ENCODE assay signal across 8 cellular contexts in genomic region chr17:32609085-32609484, GRCh38.
DNase-seq lines count a peak whose midpoint lies in the region; ATAC-seq and TF ChIP-seq lines count a peak whose summit lies in the region.

No MANE protein-coding gene starts in this region.

- ATAC-seq in psoas muscle (peak; percentile 73 to 90 (median 88)), HG03025 (IDR thresholded peaks at IDR 0.05; ENCODE audit: low FRiP score, unreplicated experiment) (no peak)

- no peak overlapping the region for H3K27ac ChIP-seq in psoas muscle

- no peak overlapping the region for H3K4me3 ChIP-seq in psoas muscle

- H3K27me3 ChIP-seq in psoas muscle (ENCODE audit: insufficient read depth in 3 of 3, low read length in 2 of 3) = no peaks in the 10 kb centered on the region

- H3K4me1 ChIP-seq in psoas muscle = no peaks in the 10 kb centered on the region

- intact Hi-C loops in psoas muscle (cut with DNase I) = loop anchor here in 1 of 2 donors (2.0 to 5.0 kb wide), 2 partner anchors 112 to 146 kb away; no protein-coding TSS in a partner anchor

- no peaks in the 10 kb centered on the region for H3K9me3 ChIP-seq in psoas muscle

- WGBS in psoas muscle, 3 donors = 58 to 69% (median 67%) methylated on average over 7 of the region's 7 CpGs

- peak; percentile 45 for TF ChIP-seq CTCF in psoas muscle (IDR thresholded peaks at IDR 0.05)

- DNase-seq in NCI-H524 (lab: John Stamatoyannopoulos, UW) = peak; percentile 46 to 89
- DNase-seq in NCI-H524 treated with DMSO at 0.1 percent for 48 hours (lab: John Stamatoyannopoulos, UW) = no peak
- peak; percentile 82 for DNase-seq in MV-4-11 (lab: John Stamatoyannopoulos, UW)
- DNase-seq in activated CD4-positive, alpha-beta T cell treated with anti-CD3 and anti-CD28 coated beads for 1 hour = peak; percentile 55
- DNase-seq in cerebellar cortex (ENCODE audit: low spot score) = peak; percentile 90
- DNase-seq in psoas muscle = peak; percentile 56 to 75
- no peak for DNase-seq in NCI-H2081 treated with DMSO at 0.1 percent for 48 hours (lab: John Stamatoyannopoulos, UW)

- H3K36me3 ChIP-seq in psoas muscle (ENCODE audit: insufficient read depth in 1 of 2, low read depth in 1 of 2) = no peaks in the 10 kb centered on the region

Comparison
In these comparisons a context has a peak if more than half of its experiments do, and no peak if none do; other contexts are left out.
1. DNase-seq: peak in NCI-H524 (2 of 2), MV-4-11 (single experiment), activated CD4-positive, alpha-beta T cell treated with anti-CD3 and anti-CD28 coated beads for 1 hour (single experiment), cerebellar cortex (single experiment) and psoas muscle (2 of 2); none in NCI-H524 treated with DMSO at 0.1 percent for 48 hours (single experiment) and NCI-H2081 treated with DMSO at 0.1 percent for 48 hours (single experiment).